8 cellular contexts compared by ENCODE assay signal in the genomic region with DNA sequence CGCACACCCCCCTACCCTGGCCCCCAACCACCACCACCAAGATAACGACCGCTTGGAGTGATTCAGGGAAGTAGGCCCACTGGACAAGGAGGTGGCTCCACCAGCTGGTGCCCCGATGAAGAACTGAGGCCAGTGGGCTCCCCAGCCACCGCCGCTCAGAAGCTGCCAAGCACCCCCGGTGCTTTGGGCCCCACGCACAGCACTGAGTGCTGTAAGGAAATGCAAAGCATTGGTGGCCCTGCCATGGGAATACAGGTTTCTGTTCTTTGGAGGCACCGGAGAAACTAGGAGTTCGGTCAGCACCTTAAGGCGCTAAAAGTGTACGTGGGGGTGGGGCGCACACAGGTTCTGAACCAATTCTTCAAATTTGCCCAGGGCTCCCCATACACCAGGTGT. TPM values are rescaled to one million over a fixed set of nuclear protein-coding genes. Genes with fewer than 3 reads are reported as not detected.
DNase-seq lines count a peak whose midpoint lies in the region; ATAC-seq and TF ChIP-seq lines count a peak whose summit lies in the region.

No MANE protein-coding gene starts in this region.

- no peak for TF ChIP-seq EP300 in upper lobe of left lung (IDR thresholded peaks at IDR 0.05)

- peaks cover 46% of the 10 kb centered on the region for H3K4me1 Mint-ChIP-seq in activated T-cell treated with anti-CD3 and anti-CD28 coated beads, Interleukin-2, amount 50 U/mL, for 24 hours (ENCODE audit: low read depth)

- H3K27me3 ChIP-seq in upper lobe of left lung = no peaks in the 10 kb centered on the region

- H3K9me3 Mint-ChIP-seq in activated T-cell treated with anti-CD3 and anti-CD28 coated beads, Interleukin-2, amount 50 U/mL, for 24 hours = no peaks in the 10 kb centered on the region

- peak in 1 of 2 donors; percentile 1 for ATAC-seq in upper lobe of left lung (ENCODE audit: low FRiP score in 2 of 2)
- ATAC-seq in HG03469 (IDR thresholded peaks at IDR 0.05; ENCODE audit: unreplicated experiment) = no peak

- intact Hi-C loops in lower leg skin (cut with DNase I; ENCODE audit: low total_unique reads) = no loop called here

- peak overlapping the region; percentile 40 for H3K4me3 ChIP-seq in lower leg skin (ENCODE audit: low read depth, poor library complexity, severe bottlenecking)
- H3K4me3 ChIP-seq in upper lobe of left lung = peak overlapping the region in 3 of 4 donors; percentile 53 to 76 (median 75)

- peaks cover 86% of the 10 kb centered on the region for H3K27me3 Mint-ChIP-seq in activated T-cell treated with anti-CD3 and anti-CD28 coated beads, Interleukin-2, amount 50 U/mL, for 24 hours

- TF ChIP-seq CTCF in lower leg skin (IDR thresholded peaks at IDR 0.05) = no peak
- no peak for TF ChIP-seq CTCF in upper lobe of left lung (IDR thresholded peaks at IDR 0.05)

- H3K27ac Mint-ChIP-seq in activated T-cell treated with anti-CD3 and anti-CD28 coated beads, Interleukin-2, amount 50 U/mL, for 24 hours = no peak overlapping the region

- no peaks in the 10 kb centered on the region for H3K9me3 ChIP-seq in upper lobe of left lung

- no peaks in the 10 kb centered on the region for H3K36me3 Mint-ChIP-seq in activated T-cell treated with anti-CD3 and anti-CD28 coated beads, Interleukin-2, amount 50 U/mL, for 24 hours (ENCODE audit: low read depth)

- peaks cover 8 to 36% (median 14%) of the 10 kb centered on the region in 4 donors for H3K4me1 ChIP-seq in upper lobe of left lung

- DNase-seq in activated T-cell treated with anti-CD3 and anti-CD28 coated beads, Interleukin-2, amount 50 U/mL, for 24 hours = no peak
- no peak for DNase-seq in activated T-cell treated with anti-CD3 and anti-CD28 coated beads, Interleukin-2, amount 50 U/mL, for 48 hours
- DNase-seq in cerebellum (ENCODE audit: low spot score) = peak; percentile 7
- no peak for DNase-seq in lower leg skin (ENCODE audit: low spot score in 2 of 2)
- peak in 1 of 2 donors; percentile 42 for DNase-seq in upper lobe of left lung
- DNase-seq in H4 (ENCODE audit: low spot score) = no peak
- DNase-seq in stimulated activated CD4-positive, alpha-beta T cell treated with anti-CD3 and anti-CD28 coated beads, Interleukin-4, amount 100 ng/mL, for 4 hours = no peak

- H3K36me3 ChIP-seq in upper lobe of left lung = no peaks in the 10 kb centered on the region

- H3K27ac ChIP-seq in upper lobe of left lung = peak overlapping the region; percentile 55 to 82 (median 79)

- peak overlapping the region; percentile 63 for H3K4me3 Mint-ChIP-seq in activated T-cell treated with anti-CD3 and anti-CD28 coated beads, Interleukin-2, amount 50 U/mL, for 24 hours

- 67 to 68% methylated on average over 13 of the region's 13 CpGs for WGBS in lower leg skin, 2 donors
- 38 to 74% methylated on average over 13 of the region's 13 CpGs for WGBS in upper lobe of left lung, 2 donors

- TF ChIP-seq POLR2A in lower leg skin (IDR thresholded peaks at IDR 0.05) (no peak), upper lobe of left lung (IDR thresholded peaks at IDR 0.05) (no peak)

RNA-seq across cellular contexts. Expression of a gene that starts 0.7 kb away (rescaled TPM):
- total RNA-seq in cerebellum = 7.3 TPM
- total RNA-seq in lower leg skin = 10 to 100 TPM in 2 of 4 donors, 1 to 10 TPM in 2; 7.5 to 32.1 (median 13.7) TPM
- 10 to 100 TPM; 18.9 to 87.0 (median 35.7) TPM for total RNA-seq in upper lobe of left lung
- total RNA-seq in H4 (2014; rRNA removed; shearing (Covaris generic)) = 113 and 125 TPM in 2 replicates
